Comparison of ENCODE assay signal across 8 cellular contexts in the genomic region with DNA sequence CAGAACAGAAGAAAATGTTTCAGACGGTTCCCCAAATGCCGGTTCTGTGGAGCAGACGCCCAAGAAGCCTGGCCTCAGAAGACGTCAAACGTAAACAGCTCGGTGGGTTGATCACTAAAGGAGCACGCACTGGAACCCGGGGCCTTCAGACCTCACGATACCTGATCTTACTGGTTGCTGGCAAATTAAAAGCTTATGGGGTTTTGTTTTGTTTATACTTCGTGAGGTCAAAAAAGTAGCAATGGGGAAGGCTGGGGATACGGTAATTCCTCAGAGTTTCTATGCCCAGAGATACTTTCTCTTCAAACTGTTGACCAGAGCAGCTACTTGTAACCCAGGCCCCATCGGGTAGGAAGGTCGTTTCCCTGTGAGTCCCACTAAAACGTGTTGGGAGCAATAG. TPM values are rescaled to one million over a fixed set of nuclear protein-coding genes. Genes with fewer than 3 reads are reported as not detected.
A peak's percentile ranks its signal among the peaks of the same experiment; 100 is the strongest.
DNase-seq lines count a peak whose midpoint lies in the region; ATAC-seq lines count a peak whose summit lies in the region.

No MANE protein-coding gene starts in this region.

- peaks cover 65% of the 10 kb centered on the region for H3K36me3 Mint-ChIP-seq in activated T-helper 2 cell treated with anti-CD3 and anti-CD28 coated beads, Interferon-gamma antibody, Interleukin-2, Interleukin-4, amounts not matched to agents 10 μg/mL and 5 μg/mL and 100 μg/mL, durations not matched to agents 14 hours and 24 hours and 36 hours (ENCODE audit: low read depth)

- H3K4me1 ChIP-seq in HUES6 (ENCODE audit: control insufficient read depth, insufficient read depth, low read length) (peaks cover 49% of the 10 kb centered on the region), iPS-15b (ENCODE audit: control insufficient read depth, insufficient read depth, low read length) (peaks cover 25% of the 10 kb centered on the region)

- H3K36me3 ChIP-seq in HUES6 (ENCODE audit: control insufficient read depth, insufficient read depth, low read length): peaks cover 28% of the 10 kb centered on the region
- H3K36me3 ChIP-seq in iPS-15b (ENCODE audit: control insufficient read depth, insufficient read depth, low read length): peaks cover 5% of the 10 kb centered on the region

- H3K27me3 ChIP-seq in HUES6 (ENCODE audit: control insufficient read depth, insufficient read depth, low read length) (peaks cover 27% of the 10 kb centered on the region), iPS-15b (ENCODE audit: control insufficient read depth, insufficient read depth, low read length) (peaks cover 38% of the 10 kb centered on the region)

- DNase-seq in COLO668 (lab: John Stamatoyannopoulos, UW; ENCODE audit: unreplicated experiment) (peak; percentile 16), GDM1 (lab: John Stamatoyannopoulos, UW) (no peak)
- DNase-seq in activated T-helper 2 cell treated with anti-CD3 and anti-CD28 coated beads, Interferon-gamma antibody, Interleukin-2, Interleukin-4, amounts not matched to agents 10 μg/mL and 5 μg/mL and 100 μg/mL, durations not matched to agents 14 hours and 24 hours and 36 hours (ENCODE audit: low spot score): no peak
- peak; percentile 38 for DNase-seq in stimulated activated CD4-positive, alpha-beta T cell treated with anti-CD3 and anti-CD28 coated beads, Interleukin-4, amount 100 ng/mL, for 24 hours

- no peaks in the 10 kb centered on the region for H3K9me3 ChIP-seq in HUES6 (ENCODE audit: control insufficient read depth, insufficient read depth, low read depth, low read length)
- no peaks in the 10 kb centered on the region for H3K9me3 ChIP-seq in iPS-15b (ENCODE audit: control insufficient read depth, insufficient read depth, low read length)

- no peaks in the 10 kb centered on the region for H3K27me3 Mint-ChIP-seq in activated T-helper 2 cell treated with anti-CD3 and anti-CD28 coated beads, Interferon-gamma antibody, Interleukin-2, Interleukin-4, amounts not matched to agents 10 μg/mL and 5 μg/mL and 100 μg/mL, durations not matched to agents 14 hours and 24 hours and 36 hours (ENCODE audit: low read depth)

- H3K9ac ChIP-seq in HUES6 (ENCODE audit: low read length): peak overlapping the region; percentile 13
- H3K9ac ChIP-seq in iPS-15b (ENCODE audit: low read depth, low read length): no peak overlapping the region

- H3K4me1 Mint-ChIP-seq in activated T-helper 2 cell treated with anti-CD3 and anti-CD28 coated beads, Interferon-gamma antibody, Interleukin-2, Interleukin-4, amounts not matched to agents 10 μg/mL and 5 μg/mL and 100 μg/mL, durations not matched to agents 14 hours and 24 hours and 36 hours (ENCODE audit: low read depth): peaks cover 45% of the 10 kb centered on the region

- intact Hi-C loops in activated T-helper 2 cell treated with anti-CD3 and anti-CD28 coated beads, Interferon-gamma antibody, Interleukin-2, Interleukin-4, amounts not matched to agents 10 μg/mL and 5 μg/mL and 100 μg/mL, durations not matched to agents 14 hours and 24 hours and 36 hours (cut with micrococcal nuclease): loop anchor here (5.0 kb wide), 5 partner anchors 212 to 1067 kb away; no protein-coding TSS in a partner anchor

- H3K27ac Mint-ChIP-seq in activated T-helper 2 cell treated with anti-CD3 and anti-CD28 coated beads, Interferon-gamma antibody, Interleukin-2, Interleukin-4, amounts not matched to agents 10 μg/mL and 5 μg/mL and 100 μg/mL, durations not matched to agents 14 hours and 24 hours and 36 hours: peak overlapping the region; percentile 98

- H3K27ac ChIP-seq in HUES6 (ENCODE audit: low read depth, low read length): no peak overlapping the region

- H3K4me3 Mint-ChIP-seq in activated T-helper 2 cell treated with anti-CD3 and anti-CD28 coated beads, Interferon-gamma antibody, Interleukin-2, Interleukin-4, amounts not matched to agents 10 μg/mL and 5 μg/mL and 100 μg/mL, durations not matched to agents 14 hours and 24 hours and 36 hours (ENCODE audit: low read depth): peak overlapping the region; percentile 99

- H3K9me3 Mint-ChIP-seq in activated T-helper 2 cell treated with anti-CD3 and anti-CD28 coated beads, Interferon-gamma antibody, Interleukin-2, Interleukin-4, amounts not matched to agents 10 μg/mL and 5 μg/mL and 100 μg/mL, durations not matched to agents 14 hours and 24 hours and 36 hours: no peaks in the 10 kb centered on the region

- ATAC-seq in GM18870 (IDR thresholded peaks at IDR 0.05; ENCODE audit: unreplicated experiment) (no peak), HG03196 (IDR thresholded peaks at IDR 0.05; ENCODE audit: unreplicated experiment) (no peak)

- H3K4me3 ChIP-seq in HUES6 (ENCODE audit: low read depth, low read length): peak overlapping the region; percentile 94
- peak overlapping the region; percentile 75 for H3K4me3 ChIP-seq in iPS-15b (ENCODE audit: low read depth, low read length)

RNA-seq across cellular contexts. Expression of a gene that starts 1.7 kb away (rescaled TPM):
- 49.0 and 53.4 TPM in 2 replicates for total RNA-seq in activated T-helper 2 cell treated with anti-CD3 and anti-CD28 coated beads, Interferon-gamma antibody, Interleukin-2, Interleukin-4, amounts not matched to agents 10 μg/mL and 5 μg/mL and 100 μg/mL, durations not matched to agents 14 hours and 24 hours and 36 hours

RNA-seq across cellular contexts. Expression of a gene that starts 22.9 kb away (rescaled TPM):
- 8.9 and 12.2 TPM in 2 replicates for total RNA-seq in activated T-helper 2 cell treated with anti-CD3 and anti-CD28 coated beads, Interferon-gamma antibody, Interleukin-2, Interleukin-4, amounts not matched to agents 10 μg/mL and 5 μg/mL and 100 μg/mL, durations not matched to agents 14 hours and 24 hours and 36 hours

Comparison
In these comparisons a context has a peak if more than half of its experiments do, and no peak if none do; other contexts are left out.
1. DNase-seq: peak in COLO668 (single experiment) and stimulated activated CD4-positive, alpha-beta T cell treated with anti-CD3 and anti-CD28 coated beads, Interleukin-4, amount 100 ng/mL, for 24 hours (single experiment); none in activated T-helper 2 cell treated with anti-CD3 and anti-CD28 coated beads, Interferon-gamma antibody, Interleukin-2, Interleukin-4, amounts not matched to agents 10 μg/mL and 5 μg/mL and 100 μg/mL, durations not matched to agents 14 hours and 24 hours and 36 hours (single experiment) and GDM1 (single experiment).